Comparison of ENCODE assay signal across 14 cellular contexts in the genomic region with DNA sequence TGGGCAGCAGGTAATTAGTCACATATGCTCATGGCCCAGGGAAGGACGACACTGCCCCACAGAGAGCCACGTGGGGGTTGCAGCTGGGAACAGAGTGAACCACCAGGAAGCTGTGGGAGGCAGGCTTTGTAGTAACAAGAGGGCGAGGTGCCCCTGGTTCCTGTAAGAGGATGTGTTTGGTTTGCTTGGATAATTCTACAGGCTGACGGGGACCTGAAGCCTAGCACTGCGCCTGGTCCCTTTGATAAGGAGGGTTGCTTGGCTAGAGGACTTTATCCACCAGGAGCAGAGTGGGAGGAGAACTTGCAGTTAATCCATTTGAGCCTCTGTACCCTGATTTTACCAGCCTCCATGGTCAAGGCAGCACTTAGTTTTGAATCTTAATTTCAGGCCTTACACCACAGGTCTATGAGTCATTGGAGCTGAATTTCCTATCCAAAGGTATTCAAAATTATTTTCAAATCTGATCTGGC.
DNase-seq lines count a peak whose midpoint lies in the region; ATAC-seq, FAIRE-seq and TF ChIP-seq lines count a peak whose summit lies in the region.
"Had no signal": no experiment of that assay in that cellular context is flagged by ENCODE, and none has a peak within 500 bp of the region (broad histone marks: within the 10 kb centered on the region; RNA-seq: fewer than 3 reads in every experiment).

No MANE protein-coding gene starts in this region.

- no peak overlapping the region for H3K18ac ChIP-seq in neuronal stem cell (ENCODE audit: low read length)

- no peak overlapping the region for H2BK120ac ChIP-seq in neuronal stem cell (ENCODE audit: low read depth, low read length)

- no peak overlapping the region for H3K27ac Mint-ChIP-seq in T-helper 2 cell treated with Interferon-gamma antibody and Interleukin-4, amounts not matched to agents 5 μg/mL and 100 μg/mL, for 36 hours
- H3K27ac Mint-ChIP-seq: dendritic cell treated with granulocyte-macrophage colony-stimulating factor and Interleukin-4, amounts not matched to agents 40 ng/mL and 50 ng/mL, for 4 days; neural progenitor cell had no signal

- H2AK5ac ChIP-seq in neuronal stem cell (ENCODE audit: low read depth, low read length) = no peak overlapping the region

- no peak overlapping the region for H3K14ac ChIP-seq in neuronal stem cell (ENCODE audit: low read length)

- H2BK15ac ChIP-seq in neuronal stem cell (ENCODE audit: low read length) = no peak overlapping the region

- H2BK5ac ChIP-seq in neuronal stem cell (ENCODE audit: low read length) = no peak overlapping the region

- H3K4ac ChIP-seq in neuronal stem cell (ENCODE audit: low read length) = no peak overlapping the region

- POLR2A ChIA-PET in RWPE1 (lab: Yijun Ruan, JAX; ENCODE audit: low non-redundant PET) = no interaction called here

- peaks cover 6% of the 10 kb centered on the region for H3K27me3 Mint-ChIP-seq in T-helper 2 cell treated with Interferon-gamma antibody and Interleukin-4, amounts not matched to agents 5 μg/mL and 100 μg/mL, for 36 hours (ENCODE audit: low read depth)
- H3K27me3 Mint-ChIP-seq: dendritic cell treated with granulocyte-macrophage colony-stimulating factor and Interleukin-4, amounts not matched to agents 40 ng/mL and 50 ng/mL, for 4 days had no signal

- no peaks in the 10 kb centered on the region for H3K9me3 Mint-ChIP-seq in T-helper 2 cell treated with Interferon-gamma antibody and Interleukin-4, amounts not matched to agents 5 μg/mL and 100 μg/mL, for 36 hours

- intact Hi-C loops in gastrocnemius medialis (cut with DNase I; ENCODE audit: low total_unique reads) = no loop called here

- H3K4me3 Mint-ChIP-seq in T-helper 2 cell treated with Interferon-gamma antibody and Interleukin-4, amounts not matched to agents 5 μg/mL and 100 μg/mL, for 36 hours = no peak overlapping the region
- H3K4me3 Mint-ChIP-seq: dendritic cell treated with granulocyte-macrophage colony-stimulating factor and Interleukin-4, amounts not matched to agents 40 ng/mL and 50 ng/mL, for 4 days; neural progenitor cell had no signal

- no CpG with 5 or more reads among the region's 5 CpGs for WGBS in neuronal stem cell (ENCODE audit: extremely low coverage in 2 of 2, insufficient read length in 2 of 2, insufficient replicate concordance in 1 of 2), 2 donors

- H3K23ac ChIP-seq in neuronal stem cell (ENCODE audit: low read depth, low read length, poor library complexity) = no peak overlapping the region

- no peak overlapping the region for H2BK12ac ChIP-seq in neuronal stem cell (ENCODE audit: low read length)

- no peak overlapping the region for H3K4me2 ChIP-seq in neuronal stem cell (ENCODE audit: insufficient read depth, low read length, poor library complexity, severe bottlenecking)
- H3K4me2 ChIP-seq: neural progenitor cell had no signal

- no peak for TF ChIP-seq CTCF in RWPE1 (conservative IDR thresholded peaks at IDR 0.05; ENCODE audit: low read depth)
- no peak for TF ChIP-seq CTCF in gastrocnemius medialis (IDR thresholded peaks at IDR 0.05 in 4 of 5, conservative IDR thresholded peaks at IDR 0.05 in 1 of 5)

- no peak overlapping the region for H4K91ac ChIP-seq in neuronal stem cell (ENCODE audit: low read depth, low read length, poor library complexity)

- DNase-seq in H54 (ENCODE audit: insufficient read length, low spot score) = peak; percentile 16
- peak; percentile 38 for DNase-seq in RWPE1 (ENCODE audit: low spot score)
- peak; percentile 66 to 88 for DNase-seq in erythroblast (lab: John Stamatoyannopoulos, UW)
- DNase-seq in neuronal stem cell (ENCODE audit: low spot score) = no peak
- no peak for DNase-seq in gastrocnemius medialis
- no peak for DNase-seq in NCI-H146 treated with DMSO at 0.1 percent for 48 hours (lab: John Stamatoyannopoulos, UW; ENCODE audit: unreplicated experiment)
- DNase-seq in T-helper 2 cell treated with Interferon-gamma antibody and Interleukin-4, amounts not matched to agents 5 μg/mL and 100 μg/mL, for 36 hours (ENCODE audit: low spot score) = no peak
- DNase-seq in activated naive CD4-positive, alpha-beta T cell treated with Interleukin-2 at 50 U/mL for 16 hours = no peak
- DNase-seq: Karpas-422; stimulated activated CD4-positive, alpha-beta T cell treated with anti-CD3 and anti-CD28 coated beads, Interleukin-4, amount 100 ng/mL, for 1 hour had no signal

- H3K4me3 ChIP-seq in neuronal stem cell (ENCODE audit: low read length in 2 of 2) (peak overlapping the region in 1 of 2 donors; percentile 48), gastrocnemius medialis (no peak overlapping the region)
- H3K4me3 ChIP-seq: neural progenitor cell, suprapubic skin had no signal

- H3K9me3 ChIP-seq in neuronal stem cell (replicated peaks in 1 of 2; ENCODE audit: control insufficient read depth in 2 of 2, insufficient read depth in 1 of 2, low read depth in 1 of 2, low read length in 2 of 2) = no peaks in the 10 kb centered on the region
- no peaks in the 10 kb centered on the region for H3K9me3 ChIP-seq in gastrocnemius medialis
- H3K9me3 ChIP-seq: suprapubic skin had no signal

- H3K27me3 ChIP-seq in neuronal stem cell (ENCODE audit: control insufficient read depth in 3 of 3, insufficient read depth in 3 of 3, low read depth in 1 of 3, low read length in 3 of 3) (peaks cover 0 to 3% (median 0%) of the 10 kb centered on the region in 3 experiments), gastrocnemius medialis (no peaks in the 10 kb centered on the region)
- H3K27me3 ChIP-seq: neural progenitor cell, suprapubic skin had no signal

- in situ Hi-C loops in gastrocnemius medialis (cut with MboI; ENCODE audit: low sequenced_read_pairs in 4 of 4) = loop anchor here in 1 of 4 donors (25.0 kb wide), 1 partner anchor 352 kb away; no protein-coding TSS in a partner anchor

- H3K79me1 ChIP-seq in neuronal stem cell (ENCODE audit: low read depth, low read length) = no peaks in the 10 kb centered on the region

- no peaks in the 10 kb centered on the region for H3K36me3 Mint-ChIP-seq in T-helper 2 cell treated with Interferon-gamma antibody and Interleukin-4, amounts not matched to agents 5 μg/mL and 100 μg/mL, for 36 hours (ENCODE audit: low read depth)
- H3K36me3 Mint-ChIP-seq: neural progenitor cell had no signal

- peaks cover 5% of the 10 kb centered on the region for H3K4me1 Mint-ChIP-seq in T-helper 2 cell treated with Interferon-gamma antibody and Interleukin-4, amounts not matched to agents 5 μg/mL and 100 μg/mL, for 36 hours (ENCODE audit: low read depth)
- H3K4me1 Mint-ChIP-seq: neural progenitor cell had no signal

- no peak overlapping the region for H3K9ac ChIP-seq in neuronal stem cell (ENCODE audit: low read depth, low read length, poor library complexity)
- H3K9ac ChIP-seq: neural progenitor cell had no signal

- H3K27ac ChIP-seq in RWPE1 (peak overlapping the region; percentile 56), neuronal stem cell (replicated peaks; ENCODE audit: low read length) (no peak overlapping the region), gastrocnemius medialis (no peak overlapping the region)
- H3K27ac ChIP-seq: neural progenitor cell, suprapubic skin had no signal

- H2AFZ ChIP-seq in neuronal stem cell (ENCODE audit: low read length) = peak overlapping the region; percentile 73
- H2AFZ ChIP-seq: neural progenitor cell had no signal

- FAIRE-seq in H54 (lab: Jason Lieb, UNC) = no peak
- FAIRE-seq: TTC549 had no signal

- no peak for ATAC-seq in gastrocnemius medialis

- H3K4me1 ChIP-seq in neuronal stem cell (ENCODE audit: control insufficient read depth in 2 of 2, insufficient read depth in 1 of 2, low read depth in 1 of 2, low read length in 2 of 2) (no peaks in the 10 kb centered on the region), gastrocnemius medialis (no peaks in the 10 kb centered on the region)
- H3K4me1 ChIP-seq: neural progenitor cell, suprapubic skin had no signal

- no peaks in the 10 kb centered on the region for H3K36me3 ChIP-seq in neuronal stem cell (replicated peaks in 1 of 2; ENCODE audit: control insufficient read depth in 2 of 2, insufficient read depth in 2 of 2, low read length in 2 of 2)
- H3K36me3 ChIP-seq in gastrocnemius medialis = no peaks in the 10 kb centered on the region
- H3K36me3 ChIP-seq: neural progenitor cell, suprapubic skin had no signal

- no peak for TF ChIP-seq POLR2A in H54 (IDR thresholded peaks at IDR 0.05; ENCODE audit: low read depth, low read length)
- TF ChIP-seq POLR2A in erythroblast (IDR thresholded peaks at IDR 0.05; ENCODE audit: low read length) = no peak
- no peak for TF ChIP-seq POLR2A in gastrocnemius medialis (IDR thresholded peaks at IDR 0.05)

- H4K8ac ChIP-seq in neuronal stem cell (ENCODE audit: low read depth, low read length) = no peak overlapping the region

- CTCF ChIA-PET in RWPE1 (lab: Yijun Ruan, JAX) = interaction anchor here (0.6 kb wide), 2 partner anchors 11 to 218 kb away, joined by 4 to 5 read pairs; no protein-coding TSS in a partner anchor

Comparison
In these comparisons a context has a peak if more than half of its experiments do, and no peak if none do; other contexts are left out.
1. DNase-seq: peak in H54 (single experiment), RWPE1 (single experiment) and erythroblast (2 of 2); none in neuronal stem cell (single experiment), gastrocnemius medialis (0 of 2), NCI-H146 treated with DMSO at 0.1 percent for 48 hours (single experiment), T-helper 2 cell treated with Interferon-gamma antibody and Interleukin-4, amounts not matched to agents 5 μg/mL and 100 μg/mL, for 36 hours (single experiment) and activated naive CD4-positive, alpha-beta T cell treated with Interleukin-2 at 50 U/mL for 16 hours (single experiment).